In genomic region chr1:169680377-169681019, GRCh38 we compare ENCODE assay signal across 9 cellular contexts. TPM values are rescaled to one million over a fixed set of nuclear protein-coding genes. Genes with fewer than 3 reads are reported as not detected.
DNase-seq lines count a peak whose midpoint lies in the region; ATAC-seq and TF ChIP-seq lines count a peak whose summit lies in the region.
"Had no signal": no experiment of that assay in that cellular context is flagged by ENCODE, and none has a peak within 500 bp of the region (broad histone marks: within the 10 kb centered on the region; RNA-seq: fewer than 3 reads in every experiment).

No MANE protein-coding gene starts in this region.

- H3K9me3 Mint-ChIP-seq in activated CD4-positive, alpha-beta T cell treated with anti-CD3 and anti-CD28 coated beads for 36 hours (ENCODE audit: low read depth), result no peaks in the 10 kb centered on the region
- H3K9me3 Mint-ChIP-seq in Caco-2 (ENCODE audit: unreplicated experiment), result no peaks in the 10 kb centered on the region

- peak; percentile 80 for DNase-seq in activated CD4-positive, alpha-beta T cell treated with anti-CD3 and anti-CD28 coated beads for 36 hours
- DNase-seq in stimulated activated CD4-positive, alpha-beta T cell treated with anti-CD3 and anti-CD28 coated beads, Interleukin-15, amount 100 ng/mL, for 48 hours (ENCODE audit: low read depth in 2 of 2), result peak; percentile 44 to 60
- DNase-seq in cortex of kidney (lab: John Stamatoyannopoulos, UW) (no peak), NCI-H345 (lab: John Stamatoyannopoulos, UW) (no peak), Caco-2 (no peak), islet precursor cell (no peak)
- DNase-seq: NCI-H524 had no signal

- H3K27me3 ChIP-seq in Caco-2 (replicated peaks; ENCODE audit: control insufficient read depth, insufficient read depth, low read length), result no peaks in the 10 kb centered on the region

- TF ChIP-seq CTCF in Caco-2 (IDR thresholded peaks at IDR 0.05; ENCODE audit: insufficient read depth in 1 of 2, low read depth in 1 of 2, low read length in 1 of 2, severe bottlenecking in 1 of 2, unreplicated experiment in 1 of 2), result no peak

- CTCF ChIA-PET in activated CD4-positive, alpha-beta T cell treated with anti-CD3 and anti-CD28 coated beads for 36 hours (lab: Charles Lee), result interaction anchor here (1.0 to 5.4 kb wide), 9 partner anchors 12 to 129 kb away, joined by 3 to 52 read pairs (median 6); partner anchors contain the start of gene F5
- CTCF ChIA-PET in Caco-2 (lab: Charles Lee), result no interaction called here

- ATAC-seq in GM18867 (IDR thresholded peaks at IDR 0.05; ENCODE audit: unreplicated experiment), result peak; percentile 64
- peak; percentile 73 for ATAC-seq in HG02588 (IDR thresholded peaks at IDR 0.05; ENCODE audit: unreplicated experiment)
- ATAC-seq in activated CD4-positive, alpha-beta T cell treated with anti-CD3 and anti-CD28 coated beads for 36 hours, result peak; percentile 84

- intact Hi-C loops in activated CD4-positive, alpha-beta T cell treated with anti-CD3 and anti-CD28 coated beads for 36 hours (cut with DNase I, micrococcal nuclease), result loop anchor here in 1 of 2 experiments (1.0 to 2.0 kb wide), 2 partner anchors 12 to 14 kb away; no protein-coding TSS in a partner anchor
- intact Hi-C loops in Caco-2 (cut with micrococcal nuclease; ENCODE audit: unreplicated experiment), result no loop called here

- H3K4me3 Mint-ChIP-seq in activated CD4-positive, alpha-beta T cell treated with anti-CD3 and anti-CD28 coated beads for 36 hours, result peak overlapping the region; percentile 57
- H3K4me3 Mint-ChIP-seq in Caco-2 (ENCODE audit: unreplicated experiment), result no peak overlapping the region

- H3K4me1 ChIP-seq in Caco-2, result 0 out of 2 replicates have a peak, but pooled peaks cover 4% of the 10 kb centered on the region

- POLR2A ChIA-PET in activated CD4-positive, alpha-beta T cell treated with anti-CD3 and anti-CD28 coated beads for 36 hours (lab: Charles Lee), result interaction anchor here (0.6 to 1.5 kb wide), 3 partner anchors 12 to 212 kb away, joined by 3 to 10 read pairs (median 4); no protein-coding TSS in a partner anchor
- POLR2A ChIA-PET in Caco-2 (lab: Charles Lee), result no interaction called here

- H3K27me3 Mint-ChIP-seq in activated CD4-positive, alpha-beta T cell treated with anti-CD3 and anti-CD28 coated beads for 36 hours, result no peaks in the 10 kb centered on the region
- peaks cover 12% of the 10 kb centered on the region for H3K27me3 Mint-ChIP-seq in Caco-2 (ENCODE audit: insufficient read depth, unreplicated experiment)

- H3K9me3 ChIP-seq in Caco-2, result no peaks in the 10 kb centered on the region

- H3K4me3 ChIP-seq in Caco-2 (ENCODE audit: low read depth, low read length), result no peak overlapping the region

- H3K27ac Mint-ChIP-seq in activated CD4-positive, alpha-beta T cell treated with anti-CD3 and anti-CD28 coated beads for 36 hours, result peak overlapping the region; percentile 95
- H3K27ac Mint-ChIP-seq in Caco-2 (ENCODE audit: unreplicated experiment), result no peak overlapping the region

- H3K36me3 ChIP-seq in Caco-2 (ENCODE audit: control insufficient read depth, insufficient read depth, low read length), result no peaks in the 10 kb centered on the region

- no peaks in the 10 kb centered on the region for H3K36me3 Mint-ChIP-seq in activated CD4-positive, alpha-beta T cell treated with anti-CD3 and anti-CD28 coated beads for 36 hours (ENCODE audit: low read depth)
- no peaks in the 10 kb centered on the region for H3K36me3 Mint-ChIP-seq in Caco-2 (ENCODE audit: insufficient read depth, unreplicated experiment)

- peaks cover 64% of the 10 kb centered on the region for H3K4me1 Mint-ChIP-seq in activated CD4-positive, alpha-beta T cell treated with anti-CD3 and anti-CD28 coated beads for 36 hours
- no peaks in the 10 kb centered on the region for H3K4me1 Mint-ChIP-seq in Caco-2 (ENCODE audit: low read depth, unreplicated experiment)

- BruUV-seq in Caco-2 (replicated peaks; lab: Mats Ljungman, UMichigan), result no TSS peak

RNA-seq across cellular contexts. Expression of gene SELL, which starts 30.9 kb away (rescaled TPM):
- 100 to 1,000 TPM; 206 to 262 TPM for total RNA-seq in activated CD4-positive, alpha-beta T cell treated with anti-CD3 and anti-CD28 coated beads for 36 hours
- not detected in 2 replicates for total RNA-seq in Caco-2 (2022)

RNA-seq across cellular contexts. Expression of gene SELP, which starts 50.6 kb away (rescaled TPM):
- 1 to 10 TPM in 1 of 2 experiments, under 1 TPM in 1; 0.50 to 1.4 TPM for total RNA-seq in activated CD4-positive, alpha-beta T cell treated with anti-CD3 and anti-CD28 coated beads for 36 hours
- not detected in 2 replicates for total RNA-seq in Caco-2 (2022)

RNA-seq across cellular contexts. Expression of gene SELE, which starts 53.4 kb away (rescaled TPM):
- not detected for total RNA-seq in activated CD4-positive, alpha-beta T cell treated with anti-CD3 and anti-CD28 coated beads for 36 hours
- not detected in 2 replicates for total RNA-seq in Caco-2 (2022)

Comparison
In these comparisons a context has a peak if more than half of its experiments do, and no peak if none do; other contexts are left out.
1. DNase-seq: peak in activated CD4-positive, alpha-beta T cell treated with anti-CD3 and anti-CD28 coated beads for 36 hours (single experiment) and stimulated activated CD4-positive, alpha-beta T cell treated with anti-CD3 and anti-CD28 coated beads, Interleukin-15, amount 100 ng/mL, for 48 hours (2 of 2); none in cortex of kidney (single experiment), NCI-H345 (single experiment), Caco-2 (0 of 2) and islet precursor cell (single experiment).
2. RNA of gene SELL, which starts 30.9 kb away (total RNA-seq): 206 to 262 TPM in activated CD4-positive, alpha-beta T cell treated with anti-CD3 and anti-CD28 coated beads for 36 hours; not detected in Caco-2; every median in the first group is over 100 times any median in the second.
3. Peak in every context shown above with its lines, with median percentiles within 50 percentile points of each other: ATAC-seq.